In genomic region chr5:126438871-126439270, GRCh38 we compare ENCODE assay signal across 1 cellular context.
TF ChIP-seq lines count a peak whose summit lies in the region.

No MANE protein-coding gene starts in this region.

TF ChIP-seq in GM12878, 131 proteins besides CTCF, POLR2A, EP300 and RAD21:
- TF ChIP-seq RUNX3 (IDR thresholded peaks at IDR 0.05; ENCODE audit: low read length): no peak
- TF ChIP-seq ZNF24 (IDR thresholded peaks at IDR 0.05): no peak
- no peak for TF ChIP-seq IRF4 (IDR thresholded peaks at IDR 0.05; ENCODE audit: low read depth, low read length)
- TF ChIP-seq NFIC (IDR thresholded peaks at IDR 0.05; ENCODE audit: low read depth, low read length): no peak
- TF ChIP-seq FOXM1 (IDR thresholded peaks at IDR 0.05; ENCODE audit: low read depth, low read length): no peak
- no peak for TF ChIP-seq USF1 (IDR thresholded peaks at IDR 0.05; ENCODE audit: borderline replicate concordance, extremely low read length, insufficient read depth, low read depth, low read length)
- no peak for TF ChIP-seq ZSCAN29 (IDR thresholded peaks at IDR 0.05)
TF ChIP-seq in GM12878: peak in this region for 0.
